Comparison of ENCODE assay signal across 2 cellular contexts in genomic region chr5:158549306-158549705, GRCh38.
TF ChIP-seq lines count a peak whose summit lies in the region.

No MANE protein-coding gene starts in this region.

TF ChIP-seq in IMR-90, 13 proteins besides CTCF, POLR2A, EP300 and RAD21:
- TF ChIP-seq MXI1 (IDR thresholded peaks at IDR 0.05; ENCODE audit: borderline replicate concordance, low read depth, low read length): no peak
- TF ChIP-seq SMC3 (IDR thresholded peaks at IDR 0.05; ENCODE audit: low read depth, low read length): no peak
- no peak for TF ChIP-seq MAFK (IDR thresholded peaks at IDR 0.05; ENCODE audit: low read depth, low read length)
- no peak for TF ChIP-seq CEBPB (IDR thresholded peaks at IDR 0.05; ENCODE audit: low read depth, low read length)
- no peak for TF ChIP-seq BHLHE40 (IDR thresholded peaks at IDR 0.05; ENCODE audit: low read depth, low read length)
- no peak for TF ChIP-seq RCOR1 (IDR thresholded peaks at IDR 0.05; ENCODE audit: insufficient replicate concordance, low read length)
- TF ChIP-seq MAZ (IDR thresholded peaks at IDR 0.05; ENCODE audit: borderline replicate concordance, low read depth, low read length): no peak
- no peak for TF ChIP-seq CHD1 (IDR thresholded peaks at IDR 0.05; ENCODE audit: low read depth, low read length)
- TF ChIP-seq USF2 (IDR thresholded peaks at IDR 0.05; ENCODE audit: low read depth, low read length): no peak
- TF ChIP-seq RFX5 (IDR thresholded peaks at IDR 0.05; ENCODE audit: low read depth, low read length): no peak
TF ChIP-seq in IMR-90: peak in this region for 0.

TF ChIP-seq in H1, 55 proteins besides CTCF, POLR2A, EP300 and RAD21:
- TF ChIP-seq RBBP5 (IDR thresholded peaks at IDR 0.05; ENCODE audit: borderline replicate concordance, low read depth, low read length) (no peak), SUZ12 (IDR thresholded peaks at IDR 0.05; ENCODE audit: low read length) (no peak), GABPA (IDR thresholded peaks at IDR 0.05; ENCODE audit: borderline replicate concordance, insufficient read depth, low read length) (no peak), TEAD4 (IDR thresholded peaks at IDR 0.05; ENCODE audit: low read depth, low read length) (no peak), RFX5 (IDR thresholded peaks at IDR 0.05; ENCODE audit: borderline replicate concordance, low read depth, low read length) (no peak), SP4 (IDR thresholded peaks at IDR 0.05; ENCODE audit: low read length) (no peak), USF2 (IDR thresholded peaks at IDR 0.05; ENCODE audit: low read length) (no peak), GTF2F1 (IDR thresholded peaks at IDR 0.05; ENCODE audit: borderline replicate concordance, low read depth, low read length) (no peak), TAF1 (IDR thresholded peaks at IDR 0.05; ENCODE audit: low read depth, low read length) (no peak)
